15 cellular contexts compared by ENCODE assay signal in the genomic region with DNA sequence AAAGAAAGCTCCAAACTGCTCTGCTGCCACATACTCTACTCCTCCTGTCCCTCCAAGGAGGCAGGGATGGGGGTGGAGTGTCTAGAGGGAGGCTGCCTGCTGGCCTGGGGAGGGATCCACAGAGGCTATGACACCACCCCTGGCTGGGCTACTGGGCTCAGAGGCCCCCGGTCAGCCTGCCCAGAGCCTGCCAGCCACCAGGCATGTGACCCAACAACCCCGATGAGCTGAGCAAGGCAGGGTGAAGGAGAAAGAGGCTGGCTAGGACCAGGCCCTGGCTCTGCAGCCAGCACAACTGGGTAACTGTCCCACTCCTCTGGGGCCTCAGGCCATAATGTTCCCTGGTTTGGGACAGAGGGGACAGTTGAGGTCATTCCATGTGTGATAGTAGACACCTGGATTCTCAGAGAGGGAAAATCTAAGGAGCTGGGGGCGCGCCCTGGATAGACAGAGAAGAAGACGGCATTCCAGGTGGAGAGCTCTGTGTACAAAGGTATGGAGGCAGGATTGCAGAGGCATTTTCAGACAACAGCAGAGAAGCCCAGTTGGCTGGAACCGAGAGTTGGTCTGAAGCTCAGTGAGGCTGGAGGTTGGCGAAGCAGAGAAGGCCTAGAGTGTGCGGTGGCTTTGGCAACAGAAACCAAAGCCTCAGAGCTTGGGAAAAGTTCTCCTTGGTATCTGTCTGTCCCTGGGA. TPM values are rescaled to one million over a fixed set of nuclear protein-coding genes. Genes with fewer than 3 reads are reported as not detected.
A peak's percentile ranks its signal among the peaks of the same experiment; 100 is the strongest.
DNase-seq lines count a peak whose midpoint lies in the region; ATAC-seq and TF ChIP-seq lines count a peak whose summit lies in the region.
"Had no signal": no experiment of that assay in that cellular context is flagged by ENCODE, and none has a peak within 500 bp of the region (broad histone marks: within the 10 kb centered on the region; RNA-seq: fewer than 3 reads in every experiment).

No MANE protein-coding gene starts in this region.

- peaks cover 18% of the 10 kb centered on the region for H3K4me1 ChIP-seq in right cardiac atrium (ENCODE audit: control insufficient read depth, insufficient read depth, low read length)
- no peaks in the 10 kb centered on the region for H3K4me1 ChIP-seq in prostate gland (replicated peaks)
- H3K4me1 ChIP-seq: body of pancreas had no signal

- DNase-seq in Right ventricle myocardium inferior (ENCODE audit: missing footprints) (no peak), cardiac septum (ENCODE audit: low spot score) (no peak), right cardiac atrium (peak; percentile 65 to 82 (median 77)), prostate gland (ENCODE audit: low spot score) (no peak), putamen (ENCODE audit: low spot score) (no peak), foreskin melanocyte (no peak), mesenteric fat pad (ENCODE audit: low spot score) (no peak)
- DNase-seq: activated CD4-positive, alpha-beta T cell treated with anti-CD3 and anti-CD28 coated beads for 36 hours; body of pancreas; NCI-H226 had no signal

- TF ChIP-seq POLR2A in prostate gland (IDR thresholded peaks at IDR 0.05) = no peak

- no peaks in the 10 kb centered on the region for H3K9me3 ChIP-seq in right cardiac atrium (ENCODE audit: control insufficient read depth, low read length)
- no peaks in the 10 kb centered on the region for H3K9me3 ChIP-seq in prostate gland
- H3K9me3 ChIP-seq: body of pancreas had no signal

- WGBS in right cardiac atrium = 77% methylated on average over 8 of the region's 8 CpGs
- WGBS in prostate gland = 68% methylated on average over 8 of the region's 8 CpGs

- H3K36me3 ChIP-seq in prostate gland = no peaks in the 10 kb centered on the region

- no peak overlapping the region for H3K4me3 ChIP-seq in right cardiac atrium (ENCODE audit: low read length)
- H3K4me3 ChIP-seq in prostate gland = peak overlapping the region; percentile 37 to 44
- H3K4me3 ChIP-seq: body of pancreas had no signal

- intact Hi-C loops in Right ventricle myocardium inferior (cut with DNase I) (no loop called here), cardiac septum (cut with DNase I) (no loop called here), right cardiac atrium (cut with DNase I) (no loop called here), prostate gland (cut with DNase I) (no loop called here)

- H3K27ac ChIP-seq in right cardiac atrium (ENCODE audit: low read length) (peak overlapping the region; percentile 76), prostate gland (peak overlapping the region; percentile 82 to 89)
- H3K27ac ChIP-seq: body of pancreas had no signal

- H3K27me3 ChIP-seq in right cardiac atrium (ENCODE audit: control insufficient read depth, insufficient read depth) = no peaks in the 10 kb centered on the region
- no peaks in the 10 kb centered on the region for H3K27me3 ChIP-seq in prostate gland (replicated peaks; ENCODE audit: insufficient read depth)
- H3K27me3 ChIP-seq: body of pancreas had no signal

- peak; percentile 25 for ATAC-seq in Right ventricle myocardium inferior
- ATAC-seq in right cardiac atrium = peak; percentile 21 to 38
- ATAC-seq in GM18502 (IDR thresholded peaks at IDR 0.05; ENCODE audit: poor library complexity, unreplicated experiment) = no peak
- ATAC-seq: activated CD4-positive, alpha-beta T cell treated with anti-CD3 and anti-CD28 coated beads for 36 hours; body of pancreas had no signal

- no peak for TF ChIP-seq CTCF in prostate gland (IDR thresholded peaks at IDR 0.05)

RNA-seq across cellular contexts. Expression of gene IL17B, which starts 33.8 kb away (rescaled TPM):
- not detected for total RNA-seq in Right ventricle myocardium inferior
- total RNA-seq in cardiac septum = not detected
- total RNA-seq in right cardiac atrium = 1 to 10 TPM in 1 of 4 donors, under 1 TPM in 2, not detected in 1; 0.65 to 2.3 (median 0.94) TPM
- 1.4 TPM for polyA plus RNA-seq in right cardiac atrium
- 1 to 10 TPM in 1 of 2 donors, not detected in 1; 9.3 TPM for total RNA-seq in prostate gland
- not detected for total RNA-seq in mesenteric fat pad
- total RNA-seq: A172; activated CD4-positive, alpha-beta T cell treated with anti-CD3 and anti-CD28 coated beads for 36 hours; body of pancreas; HT-29; lung microvascular endothelial cell; pulmonary artery endothelial cell had no signal

RNA-seq across cellular contexts. Expression of gene PCYOX1L, which starts 55.1 kb away (rescaled TPM):
- total RNA-seq in Right ventricle myocardium inferior = 2.7 TPM
- 4.3 TPM for total RNA-seq in cardiac septum
- 1 to 10 TPM; 4.7 to 7.0 (median 6.2) TPM for total RNA-seq in right cardiac atrium
- polyA plus RNA-seq in right cardiac atrium = 3.7 TPM
- 10 to 100 TPM in 1 of 2 donors, 1 to 10 TPM in 1; 7.7 to 20.7 TPM for total RNA-seq in prostate gland
- 1.9 TPM for total RNA-seq in mesenteric fat pad

Comparison
In these comparisons a context has a peak if more than half of its experiments do, and no peak if none do; other contexts are left out.
1. DNase-seq: peak in right cardiac atrium (3 of 3); none in Right ventricle myocardium inferior (single experiment), cardiac septum (single experiment), prostate gland (single experiment), putamen (single experiment), foreskin melanocyte (single experiment) and mesenteric fat pad (single experiment).